Comparison of ENCODE assay signal across 8 cellular contexts in genomic region chr5:147143215-147143614, GRCh38.
"Had no signal": no experiment of that assay in that cellular context is flagged by ENCODE, and none has a peak within 500 bp of the region (broad histone marks: within the 10 kb centered on the region; RNA-seq: fewer than 3 reads in every experiment).

No MANE protein-coding gene starts in this region.

- FAIRE-seq: G401.6, GM12878, GM12891, GM12892, GM18507, GM19239 had no signal

- H3K4me3 ChIP-seq: GM12878 had no signal

- ATAC-seq: GM12878 had no signal

- DNase-seq: GDM1, GF-D8 had no signal
